Comparison of ENCODE assay signal across 11 cellular contexts in genomic region chr18:78192044-78192443, GRCh38.
DNase-seq lines count a peak whose midpoint lies in the region; ATAC-seq and TF ChIP-seq lines count a peak whose summit lies in the region.
"Had no signal": no experiment of that assay in that cellular context is flagged by ENCODE, and none has a peak within 500 bp of the region (broad histone marks: within the 10 kb centered on the region; RNA-seq: fewer than 3 reads in every experiment).

No MANE protein-coding gene starts in this region.

- H3K4me3 Mint-ChIP-seq in neural progenitor cell (no peak overlapping the region), mesothelial cell of epicardium (no peak overlapping the region)

- peaks cover 34% of the 10 kb centered on the region for H3K9me3 Mint-ChIP-seq in neural progenitor cell
- peaks cover 3% of the 10 kb centered on the region for H3K9me3 Mint-ChIP-seq in mesothelial cell of epicardium

- H3K9me3 ChIP-seq in gastroesophageal sphincter (no peaks in the 10 kb centered on the region), neural progenitor cell (ENCODE audit: low read depth) (no peaks in the 10 kb centered on the region)

- H3K36me3 Mint-ChIP-seq in neural progenitor cell: peaks cover 13% of the 10 kb centered on the region
- no peaks in the 10 kb centered on the region for H3K36me3 Mint-ChIP-seq in mesothelial cell of epicardium

- H3K4me1 Mint-ChIP-seq in neural progenitor cell (peaks cover 51% of the 10 kb centered on the region), mesothelial cell of epicardium (no peaks in the 10 kb centered on the region)

- H3F3A ChIP-seq in neural progenitor cell (ENCODE audit: low read depth): no peaks in the 10 kb centered on the region

- no peak for TF ChIP-seq EP300 in gastroesophageal sphincter (IDR thresholded peaks at IDR 0.05)

- no peak overlapping the region for H3K4me3 ChIP-seq in Jurkat, Clone E6-1 (ENCODE audit: low read length)
- H3K4me3 ChIP-seq in gastroesophageal sphincter: no peak overlapping the region
- H3K4me3 ChIP-seq in neural progenitor cell: no peak overlapping the region

- TF ChIP-seq CTCF in gastroesophageal sphincter (IDR thresholded peaks at IDR 0.05) (no peak), neural progenitor cell (IDR thresholded peaks at IDR 0.05) (peak; percentile 16), mesothelial cell of epicardium (IDR thresholded peaks at IDR 0.05; ENCODE audit: unreplicated experiment) (no peak)

- peaks cover 5% of the 10 kb centered on the region for H3K27me3 Mint-ChIP-seq in neural progenitor cell (ENCODE audit: insufficient read depth, low read depth)
- H3K27me3 Mint-ChIP-seq in mesothelial cell of epicardium (ENCODE audit: low read depth): peaks cover 3% of the 10 kb centered on the region

- H3K36me3 ChIP-seq in gastroesophageal sphincter (no peaks in the 10 kb centered on the region), neural progenitor cell (no peaks in the 10 kb centered on the region)

- no peak for TF ChIP-seq POLR2A in gastroesophageal sphincter (IDR thresholded peaks at IDR 0.05)

- DNase-seq in Jurkat, Clone E6-1 (ENCODE audit: low read depth, low spot score): peak; percentile 3
- peak; percentile 89 for DNase-seq in NCI-H345 (lab: John Stamatoyannopoulos, UW)
- DNase-seq in neural progenitor cell (ENCODE audit: low spot score): peak; percentile 23
- DNase-seq in activated T-cell treated with anti-CD3 and anti-CD28 coated beads, Interleukin-2, amount 50 U/mL, for 1 hour: no peak
- DNase-seq in mesothelial cell of epicardium (ENCODE audit: low spot score in 2 of 2, unreplicated experiment in 2 of 2): no peak
- DNase-seq: amniotic stem cell; stimulated activated naive CD4-positive, alpha-beta T cell treated with Interleukin-2 at 50 U/mL for 16 hours had no signal

- no peak overlapping the region for H3K27ac ChIP-seq in gastroesophageal sphincter
- H3K27ac ChIP-seq in neural progenitor cell: no peak overlapping the region
- H3K27ac ChIP-seq: C4-2B had no signal

- no peaks in the 10 kb centered on the region for H3K79me2 ChIP-seq in neural progenitor cell (ENCODE audit: low read depth)

- WGBS in gastroesophageal sphincter (ENCODE audit: low coverage in 1 of 2), 2 donors: 0% methylated on average over 1 of the region's 1 CpG

- no peaks in the 10 kb centered on the region for H3K27me3 ChIP-seq in gastroesophageal sphincter
- no peaks in the 10 kb centered on the region for H3K27me3 ChIP-seq in neural progenitor cell

- peak; percentile 46 for ATAC-seq in gastroesophageal sphincter
- no peak for ATAC-seq in GM18511 (IDR thresholded peaks at IDR 0.05; ENCODE audit: unreplicated experiment)
- no peak for ATAC-seq in HG03565 (IDR thresholded peaks at IDR 0.05; ENCODE audit: unreplicated experiment)

- H4K20me1 ChIP-seq in neural progenitor cell (ENCODE audit: low read depth): no peaks in the 10 kb centered on the region

- no peak overlapping the region for H3K9ac ChIP-seq in neural progenitor cell

- H3K4me1 ChIP-seq in gastroesophageal sphincter: no peaks in the 10 kb centered on the region
- no peaks in the 10 kb centered on the region for H3K4me1 ChIP-seq in neural progenitor cell

- H3K4me2 ChIP-seq in neural progenitor cell: no peak overlapping the region

- H3K27ac Mint-ChIP-seq in neural progenitor cell (peak overlapping the region; percentile 29), mesothelial cell of epicardium (no peak overlapping the region)

- H2AFZ ChIP-seq in neural progenitor cell (replicated peaks): no peak overlapping the region

Comparison
In these comparisons a context has a peak if more than half of its experiments do, and no peak if none do; other contexts are left out.
1. DNase-seq: peak in Jurkat, Clone E6-1 (single experiment), NCI-H345 (single experiment) and neural progenitor cell (single experiment); none in activated T-cell treated with anti-CD3 and anti-CD28 coated beads, Interleukin-2, amount 50 U/mL, for 1 hour (single experiment) and mesothelial cell of epicardium (0 of 2).